ENCODE assay signal across 1 cellular context in genomic region chr10:117375360-117376147, GRCh38.
TF ChIP-seq lines count a peak whose summit lies in the region.

Gene PDZD8, minus strand, starts transcription at chr10:117375440. Its CDS starts 213 bp downstream, at chr10:117375227.

TF ChIP-seq in HepG2, 621 proteins besides CTCF, POLR2A, EP300 and RAD21 (continued from another document and continues in another):
- TF ChIP-seq ZNF576 (CRISPR knock-in tag; IDR thresholded peaks at IDR 0.05), result peak; percentile 33; the same call in 1 of the 2 replicates
- peak; percentile 98 for TF ChIP-seq ZBTB14 (CRISPR knock-in tag; IDR thresholded peaks at IDR 0.05)
- TF ChIP-seq ZNF790 (CRISPR knock-in tag; IDR thresholded peaks at IDR 0.05; ENCODE audit: borderline replicate concordance), result no peak; the same call in 1 of the 2 replicates
- TF ChIP-seq ZNF768 (CRISPR knock-in tag; IDR thresholded peaks at IDR 0.05), result peak; percentile 39; the same call in 1 of the 2 replicates
- peak; percentile 49; the same call in 1 of the 2 replicates for TF ChIP-seq ZNF605 (CRISPR knock-in tag; IDR thresholded peaks at IDR 0.05)
- TF ChIP-seq ZNF777 (CRISPR knock-in tag; IDR thresholded peaks at IDR 0.05), result peak; percentile 75
- no peak; the same call in 1 of the 2 replicates for TF ChIP-seq TOPORS (CRISPR knock-in tag; IDR thresholded peaks at IDR 0.05)
- peak; percentile 26 for TF ChIP-seq CBX1 (IDR thresholded peaks at IDR 0.05; ENCODE audit: low read depth)
- no peak for TF ChIP-seq RNF219 (CRISPR knock-in tag; IDR thresholded peaks at IDR 0.05)
- peak; percentile 87 for TF ChIP-seq GLI4 (CRISPR knock-in tag; IDR thresholded peaks at IDR 0.05; ENCODE audit: borderline replicate concordance)
- no peak for TF ChIP-seq SIX1 (CRISPR knock-in tag; IDR thresholded peaks at IDR 0.05; ENCODE audit: borderline replicate concordance)
- 0 out of 2 replicates have a peak, but pooled peaks have one; percentile 28 for TF ChIP-seq ZNF609 (CRISPR knock-in tag; IDR thresholded peaks at IDR 0.05; ENCODE audit: borderline replicate concordance)
- 0 out of 2 replicates have a peak, but pooled peaks have one; percentile 50 for TF ChIP-seq MEIS1 (CRISPR knock-in tag; IDR thresholded peaks at IDR 0.05; ENCODE audit: borderline replicate concordance)
- TF ChIP-seq PHF5A (CRISPR knock-in tag; IDR thresholded peaks at IDR 0.05; ENCODE audit: low read depth, unreplicated experiment), result peak; percentile 34
- no peak for TF ChIP-seq ZSCAN29 (CRISPR knock-in tag; conservative IDR thresholded peaks at IDR 0.05)
- no peak for TF ChIP-seq HOXA7 (CRISPR knock-in tag; IDR thresholded peaks at IDR 0.05)
- TF ChIP-seq CBFB (CRISPR knock-in tag; IDR thresholded peaks at IDR 0.05), result no peak; the same call in 1 of the 2 replicates
- TF ChIP-seq TP53 (CRISPR knock-in tag; conservative IDR thresholded peaks at IDR 0.05), result 0 out of 2 replicates have a peak, but pooled peaks have one; percentile 69
- no peak for TF ChIP-seq ETV6 (CRISPR knock-in tag; conservative IDR thresholded peaks at IDR 0.05)
- TF ChIP-seq ZNF781 (CRISPR knock-in tag; IDR thresholded peaks at IDR 0.05; ENCODE audit: borderline replicate concordance, not compliant biosample characterization), result peak; percentile 82
- TF ChIP-seq ZSCAN21 (CRISPR knock-in tag; IDR thresholded peaks at IDR 0.05; ENCODE audit: borderline replicate concordance), result no peak
- TF ChIP-seq NFYC (CRISPR knock-in tag; IDR thresholded peaks at IDR 0.05), result peak; percentile 77
- no peak for TF ChIP-seq FOXM1 (CRISPR knock-in tag; IDR thresholded peaks at IDR 0.05)
- no peak for TF ChIP-seq SRSF4 (IDR thresholded peaks at IDR 0.05; ENCODE audit: low read depth, low read length, poor library complexity, severe bottlenecking)
- no peak for TF ChIP-seq NFIB (CRISPR knock-in tag; IDR thresholded peaks at IDR 0.05; ENCODE audit: borderline replicate concordance)
- peak; percentile 68 for TF ChIP-seq ZNF431 (CRISPR knock-in tag; IDR thresholded peaks at IDR 0.05; ENCODE audit: borderline replicate concordance, low read depth)
- TF ChIP-seq TFE3 (CRISPR knock-in tag; IDR thresholded peaks at IDR 0.05), result peak; percentile 41; the same call in 1 of the 2 replicates
- no peak for TF ChIP-seq THAP8 (CRISPR knock-in tag; IDR thresholded peaks at IDR 0.05; ENCODE audit: borderline replicate concordance)
- peak; percentile 71 for TF ChIP-seq PHF20 (CRISPR knock-in tag; IDR thresholded peaks at IDR 0.05)
- TF ChIP-seq THAP9 (CRISPR knock-in tag; IDR thresholded peaks at IDR 0.05; ENCODE audit: borderline replicate concordance), result peak; percentile 94
- peak; percentile 79; the same call in 1 of the 2 replicates for TF ChIP-seq POLR2G (IDR thresholded peaks at IDR 0.05; ENCODE audit: low read depth, low read length)
- no peak for TF ChIP-seq ZKSCAN8 (CRISPR knock-in tag; IDR thresholded peaks at IDR 0.05; ENCODE audit: borderline replicate concordance)
- no peak for TF ChIP-seq ISX (CRISPR knock-in tag; conservative IDR thresholded peaks at IDR 0.05)
- TF ChIP-seq ZSCAN25 (CRISPR knock-in tag; IDR thresholded peaks at IDR 0.05), result no peak
- no peak for TF ChIP-seq ZNF382 (CRISPR knock-in tag; IDR thresholded peaks at IDR 0.05; ENCODE audit: borderline replicate concordance)
- peak; percentile 57 for TF ChIP-seq POLR2AphosphoS5 (IDR thresholded peaks at IDR 0.05; ENCODE audit: low read depth, low read length)
- no peak for TF ChIP-seq PCBP1 (IDR thresholded peaks at IDR 0.05; ENCODE audit: borderline replicate concordance, low read depth, low read length)
- TF ChIP-seq ZNF737 (CRISPR knock-in tag; IDR thresholded peaks at IDR 0.05; ENCODE audit: borderline replicate concordance), result 0 out of 2 replicates have a peak, but pooled peaks have one; percentile 25
- peak; percentile 80 for TF ChIP-seq PITX1 (CRISPR knock-in tag; IDR thresholded peaks at IDR 0.05)
- TF ChIP-seq LBX2 (CRISPR knock-in tag; IDR thresholded peaks at IDR 0.05; ENCODE audit: borderline replicate concordance), result peak; percentile 57; the same call in 1 of the 2 replicates
- 0 out of 2 replicates have a peak, but pooled peaks have one; percentile 47 for TF ChIP-seq PRDM10 (CRISPR knock-in tag; IDR thresholded peaks at IDR 0.05; ENCODE audit: low read depth)
- no peak for TF ChIP-seq ZNF251 (CRISPR knock-in tag; IDR thresholded peaks at IDR 0.05)
- no peak; the same call in 1 of the 2 replicates for TF ChIP-seq REPIN1 (CRISPR knock-in tag; IDR thresholded peaks at IDR 0.05; ENCODE audit: borderline replicate concordance, low read depth)
- TF ChIP-seq U2AF1 (optimal IDR thresholded peaks at IDR 0.05; ENCODE audit: low read depth, low read length), result no peak
- TF ChIP-seq RORA (CRISPR knock-in tag; IDR thresholded peaks at IDR 0.05), result no peak
- 0 out of 2 replicates have a peak, but pooled peaks have one; percentile 49 for TF ChIP-seq CAMTA2 (CRISPR knock-in tag; IDR thresholded peaks at IDR 0.05; ENCODE audit: borderline replicate concordance)
- no peak for TF ChIP-seq ZNF629 (CRISPR knock-in tag; conservative IDR thresholded peaks at IDR 0.05)
- no peak; the same call in 1 of the 2 replicates for TF ChIP-seq NCOA2 (CRISPR knock-in tag; IDR thresholded peaks at IDR 0.05)
